ENCODE assay signal across 8 cellular contexts in genomic region chr1:9291914-9292360, GRCh38. TPM values are rescaled to one million over a fixed set of nuclear protein-coding genes. Genes with fewer than 3 reads are reported as not detected.
DNase-seq lines count a peak whose midpoint lies in the region; ATAC-seq and TF ChIP-seq lines count a peak whose summit lies in the region.

No MANE protein-coding gene starts in this region.

- H3K4me1 Mint-ChIP-seq in memory B cell = peaks cover 4% of the 10 kb centered on the region

- no peak overlapping the region for H3K27ac Mint-ChIP-seq in memory B cell

- H3K27me3 Mint-ChIP-seq in memory B cell = peaks cover 4% of the 10 kb centered on the region

- no peak for TF ChIP-seq CTCF in vagina (IDR thresholded peaks at IDR 0.05)
- TF ChIP-seq CTCF in GM10266 (IDR thresholded peaks at IDR 0.05; ENCODE audit: control insufficient read depth, insufficient read depth, low read depth, missing control alignments) = no peak

- TF ChIP-seq POLR2A in vagina (IDR thresholded peaks at IDR 0.05) = no peak

- intact Hi-C loops in vagina (cut with DNase I) = loop anchor here (2.0 kb wide), 1 partner anchor 83 kb away; no protein-coding TSS in a partner anchor

- H3K9me3 Mint-ChIP-seq in memory B cell = peaks cover 4% of the 10 kb centered on the region

- no peaks in the 10 kb centered on the region for H3K36me3 ChIP-seq in vagina

- H3K36me3 Mint-ChIP-seq in memory B cell = peaks cover 2% of the 10 kb centered on the region

- H3K4me3 ChIP-seq in vagina = peak overlapping the region; percentile 94 to 98

- H3K9me3 ChIP-seq in vagina = peaks cover 6% of the 10 kb centered on the region

- DNase-seq in Ammon's horn (ENCODE audit: low spot score) = peak; percentile 21
- peak; percentile 49 for DNase-seq in LoVo (ENCODE audit: low spot score)
- no peak for DNase-seq in memory B cell (ENCODE audit: low spot score in 2 of 2)
- no peak for DNase-seq in vagina (ENCODE audit: extremely low spot score in 2 of 2)
- DNase-seq in GM10266 (ENCODE audit: extremely low spot score) = no peak

- H3K4me1 ChIP-seq in vagina = peaks cover 57% of the 10 kb centered on the region

- no peak for ATAC-seq in memory B cell (ENCODE audit: low read depth)
- ATAC-seq in HG03045 (IDR thresholded peaks at IDR 0.05; ENCODE audit: unreplicated experiment) = no peak
- no peak for ATAC-seq in HG03457 (IDR thresholded peaks at IDR 0.05; ENCODE audit: unreplicated experiment)

- H3K27ac ChIP-seq in cingulate gyrus (ENCODE audit: low read depth, low read length) (peak overlapping the region; percentile 69), vagina (peak overlapping the region; percentile 98)

- peak overlapping the region; percentile 68 for H3K4me3 Mint-ChIP-seq in memory B cell

- no peaks in the 10 kb centered on the region for H3K27me3 ChIP-seq in vagina

RNA-seq across cellular contexts. Expression of gene SPSB1, which starts 0.8 kb away (rescaled TPM):
- 40.0 TPM for total RNA-seq in vagina

RNA-seq across cellular contexts. Expression of gene H6PD, which starts 57.4 kb away (rescaled TPM):
- total RNA-seq in vagina = 65.1 TPM

Comparison
In these comparisons a context has a peak if more than half of its experiments do, and no peak if none do; other contexts are left out.
1. DNase-seq: peak in Ammon's horn (single experiment) and LoVo (single experiment); none in memory B cell (0 of 2), vagina (0 of 2) and GM10266 (single experiment).